Comparison of ENCODE assay signal across 19 cellular contexts in the genomic region with DNA sequence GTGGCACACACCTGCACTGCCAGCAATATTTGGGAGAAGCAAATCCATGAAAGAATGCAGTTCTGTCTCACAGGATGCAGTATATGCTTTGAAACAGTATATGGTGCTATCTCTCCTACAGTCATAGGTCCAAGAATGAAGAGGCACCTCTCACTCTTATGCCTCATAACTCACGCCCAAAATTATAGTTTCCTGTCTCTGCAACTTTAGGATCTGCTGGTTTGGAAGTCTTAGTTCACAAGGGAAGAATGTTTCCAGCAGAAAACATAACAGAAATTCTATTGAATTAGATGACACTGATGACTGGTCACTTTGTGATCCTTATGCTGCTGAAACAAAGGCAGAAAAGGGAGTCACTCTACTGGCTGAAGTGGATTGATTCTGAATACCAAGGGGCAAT. TPM values are rescaled to one million over a fixed set of nuclear protein-coding genes. Genes with fewer than 3 reads are reported as not detected.
DNase-seq lines count a peak whose midpoint lies in the region; ATAC-seq, FAIRE-seq and TF ChIP-seq lines count a peak whose summit lies in the region.
"Had no signal": no experiment of that assay in that cellular context is flagged by ENCODE, and none has a peak within 500 bp of the region (broad histone marks: within the 10 kb centered on the region; RNA-seq: fewer than 3 reads in every experiment).

No MANE protein-coding gene starts in this region.

- no peak overlapping the region for H2BK120ac ChIP-seq in IMR-90 (ENCODE audit: low read depth, low read length)

- no peak for FAIRE-seq in urothelium cell line (lab: Jason Lieb, UNC)
- FAIRE-seq: GM12891 had no signal

- H2AK9ac ChIP-seq in IMR-90 (replicated peaks; ENCODE audit: low read depth, low read length, poor library complexity) = no peak overlapping the region

- H3K9me3 ChIP-seq in IMR-90 (ENCODE audit: control insufficient read depth, insufficient read depth, low read length) (no peaks in the 10 kb centered on the region), SK-N-SH (no peaks in the 10 kb centered on the region)

- dilution Hi-C loops in IMR-90 (cut with HindIII; ENCODE audit: low sequenced_read_pairs, unreplicated experiment) = no loop called here

- H4K8ac ChIP-seq in IMR-90 (ENCODE audit: low read depth in 2 of 2, low read length in 2 of 2) = no peak overlapping the region; a peak in 1 of 4 replicates

- no peaks in the 10 kb centered on the region for H3K36me3 ChIP-seq in IMR-90 (ENCODE audit: control insufficient read depth, insufficient read depth, low read length)
- H3K36me3 ChIP-seq in SK-N-SH (replicated peaks in 1 of 2; ENCODE audit: control insufficient read depth in 1 of 2, insufficient read depth in 2 of 2, low read length in 1 of 2) = no peaks in the 10 kb centered on the region

- WGBS in IMR-90 (ENCODE audit: extremely low coverage in 2 of 2, insufficient read length in 1 of 2), 2 experiments = no CpG with 5 or more reads among the region's 1 CpG
- 5% methylated on average over 1 of the region's 1 CpG for WGBS in SK-N-SH (ENCODE audit: low lambda C conversion rate)

- H4K20me1 ChIP-seq in IMR-90 (ENCODE audit: insufficient read depth, low read length) (no peaks in the 10 kb centered on the region), SK-N-SH (ENCODE audit: insufficient read depth) (no peaks in the 10 kb centered on the region)

- no peak overlapping the region for H2BK15ac ChIP-seq in IMR-90 (ENCODE audit: low read depth, low read length)

- POLR2A ChIA-PET in IMR-90 (lab: Charles Lee; ENCODE audit: unreplicated experiment) = no interaction called here
- POLR2A ChIA-PET in SK-N-SH (lab: Yijun Ruan, JAX) = no interaction called here

- H2BK20ac ChIP-seq in IMR-90 (ENCODE audit: low read depth, low read length) = no peak overlapping the region

- H3K23ac ChIP-seq in IMR-90 (ENCODE audit: low read depth, low read length) = no peak overlapping the region

- no peak overlapping the region for H3K56ac ChIP-seq in IMR-90 (ENCODE audit: extremely low read depth, insufficient read depth, low read length)

- ATAC-seq in IMR-90 (ENCODE audit: low read depth) (peak; percentile 30; the same call in 1 of the 2 replicates), HG02571 (IDR thresholded peaks at IDR 0.05; ENCODE audit: unreplicated experiment) (no peak), HG03442 (IDR thresholded peaks at IDR 0.05; ENCODE audit: unreplicated experiment) (no peak)
- ATAC-seq: T-cell had no signal

- H3K4me3 ChIP-seq in IMR-90 (ENCODE audit: insufficient read depth, low read depth, low read length) = no peak overlapping the region
- no peak overlapping the region for H3K4me3 ChIP-seq in SK-N-SH (ENCODE audit: low read depth in 2 of 2, low read length in 1 of 2)
- H3K4me3 ChIP-seq: SK-N-MC had no signal

- H3K4me2 ChIP-seq in IMR-90 (ENCODE audit: low read depth, low read length) (no peak overlapping the region), SK-N-SH (peak overlapping the region; percentile 25; the same call in 1 of the 2 replicates)

- peaks cover 40% of the 10 kb centered on the region for H3F3A ChIP-seq in SK-N-SH (replicated peaks; ENCODE audit: insufficient read depth)

- H3K9me2 ChIP-seq in SK-N-SH = no peaks in the 10 kb centered on the region

- no peak overlapping the region for H2BK5ac ChIP-seq in IMR-90 (ENCODE audit: low read depth, low read length, poor library complexity, severe bottlenecking)

- no peak overlapping the region for H2AK5ac ChIP-seq in IMR-90 (ENCODE audit: low read depth, low read length)

- H3K4me1 ChIP-seq in IMR-90 (ENCODE audit: control insufficient read depth, insufficient read depth, low read length) = peaks cover 4% of the 10 kb centered on the region; the same call in 1 of the 2 replicates
- H3K4me1 ChIP-seq in SK-N-SH (ENCODE audit: control insufficient read depth in 1 of 2, insufficient read depth in 2 of 2, low read depth in 1 of 2, low read length in 1 of 2) = peaks cover 2 to 35% of the 10 kb centered on the region in 2 experiments; a peak in 3 of 4 replicates

- H2AFZ ChIP-seq in IMR-90 (replicated peaks; ENCODE audit: low read length, poor library complexity) = no peak overlapping the region
- 0 out of 2 replicates have a peak overlapping the region, but pooled peaks have one; percentile 1 for H2AFZ ChIP-seq in SK-N-SH (ENCODE audit: low read depth)

- no peak overlapping the region for H3K4ac ChIP-seq in IMR-90 (ENCODE audit: low read depth, low read length)

- H3K79me1 ChIP-seq in IMR-90 (ENCODE audit: low read depth in 1 of 2, low read length in 2 of 2) = no peaks in the 10 kb centered on the region

- in situ Hi-C loops in IMR-90 (cut with MboI; ENCODE audit: low sequenced_read_pairs) = no loop called here

- H3K9ac ChIP-seq in IMR-90 (ENCODE audit: low read depth, low read length) = no peak overlapping the region
- peak overlapping the region; percentile 63; the same call in 1 of the 2 replicates for H3K9ac ChIP-seq in SK-N-SH

- H3K18ac ChIP-seq in IMR-90 (ENCODE audit: low read depth, low read length) = peak overlapping the region; percentile 22; the same call in 1 of the 2 replicates

- H3K27ac ChIP-seq in IMR-90 (ENCODE audit: insufficient read depth, low read length) = no peak overlapping the region
- peak overlapping the region; percentile 29 to 90; a peak in 3 of 4 replicates for H3K27ac ChIP-seq in SK-N-SH (ENCODE audit: low read depth in 2 of 2, low read length in 1 of 2)
- H3K27ac ChIP-seq: SK-N-MC had no signal

- CTCF ChIA-PET in IMR-90 (lab: Yijun Ruan, JAX) = no interaction called here
- CTCF ChIA-PET in SK-N-SH (lab: Yijun Ruan, JAX) = no interaction called here

- intact Hi-C loops in IMR-90 (cut with micrococcal nuclease) = no loop called here

- H3K9me1 ChIP-seq in IMR-90 (ENCODE audit: insufficient read depth, low read length) = no peaks in the 10 kb centered on the region

- TF ChIP-seq EP300 in SK-N-SH (IDR thresholded peaks at IDR 0.05; ENCODE audit: borderline replicate concordance in 1 of 2, low read depth in 1 of 2, low read length in 1 of 2) = no peak

- H3K27me3 ChIP-seq in IMR-90 (ENCODE audit: control insufficient read depth, insufficient read depth, low read length) = no peaks in the 10 kb centered on the region
- no peaks in the 10 kb centered on the region for H3K27me3 ChIP-seq in SK-N-SH (ENCODE audit: insufficient read depth)

- no peak for DNase-seq in IMR-90
- no peak for DNase-seq in SK-N-SH
- DNase-seq in kidney tubule cell (ENCODE audit: low spot score) = peak; percentile 24
- no peak for DNase-seq in NK-92 treated with Interleukin-12 subunit alpha and Interleukin-12 subunit beta, amount 100 ng/mL, for 24 hours (lab: John Stamatoyannopoulos, UW)
- no peak for DNase-seq in urothelium cell line (ENCODE audit: low spot score)
- DNase-seq: DMS79 treated with DMSO at 0.1 percent for 48 hours, GF-D8, KBM-7, NCI-H187 treated with DMSO at 0.1 percent for 48 hours, NCI-H345, NCI-H524 treated with DMSO at 0.1 percent for 48 hours, T-cell had no signal

- H4K91ac ChIP-seq in IMR-90 (ENCODE audit: insufficient read depth, low read depth, low read length) = no peak overlapping the region

- no peak overlapping the region for H4K5ac ChIP-seq in IMR-90 (ENCODE audit: low read depth, low read length)

- BruUV-seq in IMR-90 (replicated peaks; lab: Mats Ljungman, UMichigan) = no TSS peak

- no peak overlapping the region for H3K14ac ChIP-seq in IMR-90 (replicated peaks; ENCODE audit: low read depth, low read length)

- TF ChIP-seq RAD21 in IMR-90 (IDR thresholded peaks at IDR 0.05; ENCODE audit: low read length) = no peak
- no peak for TF ChIP-seq RAD21 in SK-N-SH (IDR thresholded peaks at IDR 0.05; ENCODE audit: low read length)

- peaks cover 6% of the 10 kb centered on the region; the same call in 1 of the 2 replicates for H3K79me2 ChIP-seq in SK-N-SH (ENCODE audit: insufficient read depth)

- no peak for TF ChIP-seq POLR2A in IMR-90 (IDR thresholded peaks at IDR 0.05; ENCODE audit: low read depth, low read length)

- 0 out of 3 replicates have a peak, but pooled peaks have one; percentile 11 for TF ChIP-seq CTCF in GM12872 (IDR thresholded peaks at IDR 0.05; ENCODE audit: insufficient read depth, low read depth, low read length)
- TF ChIP-seq CTCF in IMR-90 (conservative IDR thresholded peaks at IDR 0.05; ENCODE audit: low read depth, low read length) = no peak
- peak; percentile 21; the same call in 1 of the 2 replicates for TF ChIP-seq CTCF in SK-N-SH (IDR thresholded peaks at IDR 0.05)

TF ChIP-seq in IMR-90, 13 proteins besides CTCF, POLR2A, EP300 and RAD21 (continues in another document):
- TF ChIP-seq MAZ (IDR thresholded peaks at IDR 0.05; ENCODE audit: borderline replicate concordance, low read depth, low read length) (no peak), USF2 (IDR thresholded peaks at IDR 0.05; ENCODE audit: low read depth, low read length) (no peak), BHLHE40 (IDR thresholded peaks at IDR 0.05; ENCODE audit: low read depth, low read length) (no peak), MAFK (IDR thresholded peaks at IDR 0.05; ENCODE audit: low read depth, low read length) (no peak)

TF ChIP-seq in SK-N-SH, 30 proteins besides CTCF, POLR2A, EP300 and RAD21 (continues in another document):
- TF ChIP-seq, protein P1, sequence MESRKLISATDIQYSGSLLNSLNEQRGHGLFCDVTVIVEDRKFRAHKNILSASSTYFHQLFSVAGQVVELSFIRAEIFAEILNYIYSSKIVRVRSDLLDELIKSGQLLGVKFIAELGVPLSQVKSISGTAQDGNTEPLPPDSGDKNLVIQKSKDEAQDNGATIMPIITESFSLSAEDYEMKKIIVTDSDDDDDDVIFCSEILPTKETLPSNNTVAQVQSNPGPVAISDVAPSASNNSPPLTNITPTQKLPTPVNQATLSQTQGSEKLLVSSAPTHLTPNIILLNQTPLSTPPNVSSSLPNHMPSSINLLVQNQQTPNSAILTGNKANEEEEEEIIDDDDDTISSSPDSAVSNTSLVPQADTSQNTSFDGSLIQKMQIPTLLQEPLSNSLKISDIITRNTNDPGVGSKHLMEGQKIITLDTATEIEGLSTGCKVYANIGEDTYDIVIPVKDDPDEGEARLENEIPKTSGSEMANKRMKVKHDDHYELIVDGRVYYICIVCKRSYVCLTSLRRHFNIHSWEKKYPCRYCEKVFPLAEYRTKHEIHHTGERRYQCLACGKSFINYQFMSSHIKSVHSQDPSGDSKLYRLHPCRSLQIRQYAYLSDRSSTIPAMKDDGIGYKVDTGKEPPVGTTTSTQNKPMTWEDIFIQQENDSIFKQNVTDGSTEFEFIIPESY (IDR thresholded peaks at IDR 0.05; ENCODE audit: borderline replicate concordance, low read depth) = 0 out of 2 replicates have a peak, but pooled peaks have one; percentile 0
- TF ChIP-seq JUND (IDR thresholded peaks at IDR 0.05) = 0 out of 2 replicates have a peak, but pooled peaks have one; percentile 9
- no peak for TF ChIP-seq GATA2 (CRISPR knock-in tag; IDR thresholded peaks at IDR 0.05)

RNA-seq across cellular contexts. Expression of gene C10orf67, which starts 5.7 kb away (rescaled TPM):
- 0.18 and 0.28 TPM in 2 replicates for total RNA-seq in IMR-90 (2012; rRNA removed)
- 0.14 and 0.15 TPM in 2 replicates for polyA plus RNA-seq in IMR-90 (2012; rRNA removed)
- 0.03 and 0.07 TPM in 2 replicates for polyA plus RNA-seq in IMR-90 (2012; cell fraction: cytosol; rRNA removed)
- 0.20 and 0.47 TPM in 2 replicates for polyA plus RNA-seq in IMR-90 (2012; cell fraction: nucleus; rRNA removed; ENCODE audit: low replicate concordance)
- polyA plus RNA-seq in SK-N-SH (2012; rRNA removed) = 0.97 and 1.1 TPM in 2 replicates
- 0.87 and 1.2 TPM in 2 replicates for polyA plus RNA-seq in SK-N-SH (2012; cell fraction: cytosol; rRNA removed)
- 3.1 and 3.4 TPM in 2 replicates for polyA plus RNA-seq in SK-N-SH (2012; cell fraction: nucleus; rRNA removed)
- total RNA-seq: H7 had no signal
- polyA plus RNA-seq: CD14-positive monocyte had no signal
